Comparison of ENCODE assay signal across 1 cellular context in the genomic region with DNA sequence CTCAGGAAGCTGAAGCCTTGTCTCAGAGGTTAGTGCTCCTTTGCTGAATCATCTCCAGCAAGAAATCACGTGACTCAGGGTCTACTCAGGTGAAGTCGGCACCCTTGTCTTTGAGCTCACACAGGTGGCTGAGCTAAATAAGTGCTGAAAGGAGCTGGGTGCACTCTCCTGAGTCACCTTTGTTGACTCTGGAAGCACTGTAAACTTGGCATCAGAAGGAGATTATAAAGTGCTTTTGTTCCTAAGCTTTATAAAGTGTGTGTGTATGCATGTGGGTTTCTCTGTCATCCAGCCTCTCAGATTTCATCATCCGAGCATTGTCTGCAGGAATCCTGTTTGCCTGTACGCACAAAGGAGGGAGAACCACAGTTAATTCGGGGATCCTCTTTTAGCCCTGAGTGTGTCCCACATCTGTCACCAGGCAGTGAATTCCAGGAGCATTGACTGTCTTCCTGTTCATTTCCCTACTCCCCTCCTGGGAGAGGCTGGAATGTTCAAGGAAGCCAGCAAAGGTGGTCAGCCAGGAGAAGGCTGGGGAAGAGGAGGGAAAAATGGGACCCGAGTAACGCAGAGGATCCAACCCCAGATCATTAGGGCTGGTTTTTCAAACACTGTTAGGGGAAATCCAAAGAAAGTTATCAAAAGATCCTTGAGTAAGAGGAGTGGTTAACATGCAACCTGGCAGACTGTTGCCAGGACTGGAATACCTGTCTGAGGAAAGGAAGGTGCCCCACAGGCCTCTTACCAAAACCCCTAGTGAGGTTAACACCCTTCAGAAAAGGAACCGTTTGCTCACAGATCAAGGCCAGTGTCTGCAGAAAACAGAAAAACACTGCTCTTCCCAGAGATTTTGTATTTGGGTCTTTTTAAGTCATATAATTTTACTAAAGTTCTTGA.
A peak's percentile ranks its signal among the peaks of the same experiment; 100 is the strongest.
TF ChIP-seq lines count a peak whose summit lies in the region.

No MANE protein-coding gene starts in this region.

TF ChIP-seq in K562, 482 proteins besides CTCF, POLR2A, EP300 and RAD21 (continued from another document):
- TF ChIP-seq, protein P1, sequence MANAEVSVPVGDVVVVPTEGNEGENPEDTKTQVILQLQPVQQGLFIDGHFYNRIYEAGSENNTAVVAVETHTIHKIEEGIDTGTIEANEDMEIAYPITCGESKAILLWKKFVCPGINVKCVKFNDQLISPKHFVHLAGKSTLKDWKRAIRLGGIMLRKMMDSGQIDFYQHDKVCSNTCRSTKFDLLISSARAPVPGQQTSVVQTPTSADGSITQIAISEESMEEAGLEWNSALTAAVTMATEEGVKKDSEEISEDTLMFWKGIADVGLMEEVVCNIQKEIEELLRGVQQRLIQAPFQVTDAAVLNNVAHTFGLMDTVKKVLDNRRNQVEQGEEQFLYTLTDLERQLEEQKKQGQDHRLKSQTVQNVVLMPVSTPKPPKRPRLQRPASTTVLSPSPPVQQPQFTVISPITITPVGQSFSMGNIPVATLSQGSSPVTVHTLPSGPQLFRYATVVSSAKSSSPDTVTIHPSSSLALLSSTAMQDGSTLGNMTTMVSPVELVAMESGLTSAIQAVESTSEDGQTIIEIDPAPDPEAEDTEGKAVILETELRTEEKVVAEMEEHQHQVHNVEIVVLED (CRISPR knock-in tag; IDR thresholded peaks at IDR 0.05): no peak
- TF ChIP-seq, protein P2, sequence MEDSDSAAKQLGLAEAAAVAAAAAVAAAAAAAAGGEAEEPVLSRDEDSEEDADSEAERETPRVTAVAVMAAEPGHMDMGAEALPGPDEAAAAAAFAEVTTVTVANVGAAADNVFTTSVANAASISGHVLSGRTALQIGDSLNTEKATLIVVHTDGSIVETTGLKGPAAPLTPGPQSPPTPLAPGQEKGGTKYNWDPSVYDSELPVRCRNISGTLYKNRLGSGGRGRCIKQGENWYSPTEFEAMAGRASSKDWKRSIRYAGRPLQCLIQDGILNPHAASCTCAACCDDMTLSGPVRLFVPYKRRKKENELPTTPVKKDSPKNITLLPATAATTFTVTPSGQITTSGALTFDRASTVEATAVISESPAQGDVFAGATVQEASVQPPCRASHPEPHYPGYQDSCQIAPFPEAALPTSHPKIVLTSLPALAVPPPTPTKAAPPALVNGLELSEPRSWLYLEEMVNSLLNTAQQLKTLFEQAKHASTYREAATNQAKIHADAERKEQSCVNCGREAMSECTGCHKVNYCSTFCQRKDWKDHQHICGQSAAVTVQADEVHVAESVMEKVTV (CRISPR knock-in tag; IDR thresholded peaks at IDR 0.05): no peak
- TF ChIP-seq PHB2 (IDR thresholded peaks at IDR 0.05; ENCODE audit: low read depth) (no peak), BRF1 (IDR thresholded peaks at IDR 0.05; ENCODE audit: borderline replicate concordance, extremely low read depth, insufficient read length) (no peak), ZKSCAN3 (CRISPR knock-in tag; IDR thresholded peaks at IDR 0.05) (no peak), TRIM25 (IDR thresholded peaks at IDR 0.05; ENCODE audit: borderline replicate concordance) (no peak), STAT5B (CRISPR knock-in tag; IDR thresholded peaks at IDR 0.05) (no peak), ZNF655 (CRISPR knock-in tag; IDR thresholded peaks at IDR 0.05) (no peak), NR3C1 (CRISPR knock-in tag; IDR thresholded peaks at IDR 0.05) (no peak), MAFF (IDR thresholded peaks at IDR 0.05; ENCODE audit: low read length) (peak; percentile 19; the same call in 1 of the 2 replicates), LARP7 (IDR thresholded peaks at IDR 0.05) (no peak), ZNF696 (CRISPR knock-in tag; conservative IDR thresholded peaks at IDR 0.05) (no peak), MTA3 (IDR thresholded peaks at IDR 0.05; ENCODE audit: borderline replicate concordance) (no peak), FOXA3 (CRISPR knock-in tag; conservative IDR thresholded peaks at IDR 0.05 in 1 of 2, IDR thresholded peaks at IDR 0.05 in 1 of 2) (0 out of 4 replicates have a peak, but pooled peaks of 1 of the 2 experiments have one; percentile 25), CBX1 (IDR thresholded peaks at IDR 0.05; ENCODE audit: low read depth) (no peak), ZNF75A (CRISPR knock-in tag; IDR thresholded peaks at IDR 0.05) (no peak), TAL1 (IDR thresholded peaks at IDR 0.05) (no peak), XRCC4 (IDR thresholded peaks at IDR 0.05; ENCODE audit: extremely low read depth, insufficient read depth, insufficient read length) (no peak), MTF1 (CRISPR knock-in tag; IDR thresholded peaks at IDR 0.05; ENCODE audit: borderline replicate concordance) (no peak), ELF1 (tag; IDR thresholded peaks at IDR 0.05) (no peak), SMAD1 (IDR thresholded peaks at IDR 0.05; ENCODE audit: low read depth, low read length, partially characterized antibody) (no peak), FOXJ3 (CRISPR knock-in tag; IDR thresholded peaks at IDR 0.05) (no peak), CCNT2 (IDR thresholded peaks at IDR 0.05; ENCODE audit: borderline replicate concordance, extremely low read depth, insufficient read length, low read depth, low read length) (no peak), RNF219 (CRISPR knock-in tag; IDR thresholded peaks at IDR 0.05) (no peak), NCOA1 (IDR thresholded peaks at IDR 0.05; ENCODE audit: low read depth) (no peak), JUNB (CRISPR knock-in tag; conservative IDR thresholded peaks at IDR 0.05) (no peak), POU5F1 (IDR thresholded peaks at IDR 0.05; ENCODE audit: borderline replicate concordance, low read depth, low read length, partially characterized antibody) (no peak), SMARCC2 (IDR thresholded peaks at IDR 0.05; ENCODE audit: low read depth) (no peak), KDM1A (IDR thresholded peaks at IDR 0.05) (no peak), TEAD4 (IDR thresholded peaks at IDR 0.05; ENCODE audit: low read length) (no peak), TEAD4 (CRISPR knock-in tag; IDR thresholded peaks at IDR 0.05; ENCODE audit: borderline replicate concordance) (no peak), DNMT1 (IDR thresholded peaks at IDR 0.05) (no peak), ZNF197 (CRISPR knock-in tag; IDR thresholded peaks at IDR 0.05; ENCODE audit: low read depth) (no peak), BDP1 (IDR thresholded peaks at IDR 0.05; ENCODE audit: insufficient read depth, insufficient read length) (no peak), MYBL2 (IDR thresholded peaks at IDR 0.05; ENCODE audit: low read depth) (no peak), MYBL2 (CRISPR knock-in tag; IDR thresholded peaks at IDR 0.05; ENCODE audit: borderline replicate concordance) (no peak), ZNF12 (CRISPR knock-in tag; IDR thresholded peaks at IDR 0.05) (no peak)
- TF ChIP-seq, protein P3, sequence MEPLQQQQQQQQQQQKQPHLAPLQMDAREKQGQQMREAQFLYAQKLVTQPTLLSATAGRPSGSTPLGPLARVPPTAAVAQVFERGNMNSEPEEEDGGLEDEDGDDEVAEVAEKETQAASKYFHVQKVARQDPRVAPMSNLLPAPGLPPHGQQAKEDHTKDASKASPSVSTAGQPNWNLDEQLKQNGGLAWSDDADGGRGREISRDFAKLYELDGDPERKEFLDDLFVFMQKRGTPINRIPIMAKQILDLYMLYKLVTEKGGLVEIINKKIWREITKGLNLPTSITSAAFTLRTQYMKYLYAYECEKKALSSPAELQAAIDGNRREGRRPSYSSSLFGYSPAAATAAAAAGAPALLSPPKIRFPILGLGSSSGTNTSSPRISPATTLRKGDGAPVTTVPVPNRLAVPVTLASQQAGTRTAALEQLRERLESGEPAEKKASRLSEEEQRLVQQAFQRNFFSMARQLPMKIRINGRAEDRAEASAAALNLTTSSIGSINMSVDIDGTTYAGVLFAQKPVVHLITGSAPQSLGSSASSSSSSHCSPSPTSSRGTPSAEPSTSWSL (CRISPR knock-in tag; IDR thresholded peaks at IDR 0.05; ENCODE audit: borderline replicate concordance): no peak
- TF ChIP-seq, protein P4, sequence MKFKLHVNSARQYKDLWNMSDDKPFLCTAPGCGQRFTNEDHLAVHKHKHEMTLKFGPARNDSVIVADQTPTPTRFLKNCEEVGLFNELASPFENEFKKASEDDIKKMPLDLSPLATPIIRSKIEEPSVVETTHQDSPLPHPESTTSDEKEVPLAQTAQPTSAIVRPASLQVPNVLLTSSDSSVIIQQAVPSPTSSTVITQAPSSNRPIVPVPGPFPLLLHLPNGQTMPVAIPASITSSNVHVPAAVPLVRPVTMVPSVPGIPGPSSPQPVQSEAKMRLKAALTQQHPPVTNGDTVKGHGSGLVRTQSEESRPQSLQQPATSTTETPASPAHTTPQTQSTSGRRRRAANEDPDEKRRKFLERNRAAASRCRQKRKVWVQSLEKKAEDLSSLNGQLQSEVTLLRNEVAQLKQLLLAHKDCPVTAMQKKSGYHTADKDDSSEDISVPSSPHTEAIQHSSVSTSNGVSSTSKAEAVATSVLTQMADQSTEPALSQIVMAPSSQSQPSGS (CRISPR knock-in tag; IDR thresholded peaks at IDR 0.05): no peak
